ENCODE assay signal across 18 cellular contexts in the genomic region with DNA sequence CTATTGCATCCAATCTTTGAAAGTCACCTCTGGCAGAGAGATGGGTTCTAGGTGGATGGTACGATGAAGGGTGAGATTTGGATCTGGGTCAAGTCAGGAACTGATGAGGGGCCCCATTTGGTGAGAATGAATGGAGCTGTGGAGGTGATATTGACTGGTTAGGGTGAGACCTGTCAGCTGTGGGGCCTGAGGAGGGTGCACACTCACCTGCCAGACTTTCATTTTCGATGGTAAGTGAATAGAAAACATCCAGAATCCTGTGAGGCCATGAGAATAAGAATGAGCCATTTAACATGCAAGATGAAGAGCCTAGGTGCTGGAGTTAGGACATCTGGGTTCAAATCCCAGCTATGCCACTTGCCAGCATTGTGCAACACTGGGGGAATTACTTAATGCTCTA. TPM values are rescaled to one million over a fixed set of nuclear protein-coding genes. Genes with fewer than 3 reads are reported as not detected.
A peak's percentile ranks its signal among the peaks of the same experiment; 100 is the strongest.
DNase-seq lines count a peak whose midpoint lies in the region; ATAC-seq, FAIRE-seq and TF ChIP-seq lines count a peak whose summit lies in the region.
"Had no signal": no experiment of that assay in that cellular context is flagged by ENCODE, and none has a peak within 500 bp of the region (broad histone marks: within the 10 kb centered on the region; RNA-seq: fewer than 3 reads in every experiment).

No MANE protein-coding gene starts in this region.

- H3K36me3 Mint-ChIP-seq in stimulated activated effector memory CD8-positive, alpha-beta T cell treated with anti-CD3 and anti-CD28 coated beads, Interleukin-12 subunit alpha, Interleukin-12 subunit beta, amount 100 ng/mL, for 72 hours = no peaks in the 10 kb centered on the region

- TF ChIP-seq POLR2A in HepG2 (IDR thresholded peaks at IDR 0.05; ENCODE audit: insufficient read depth in 1 of 2, low read depth in 2 of 2, low read length in 2 of 2) (no peak), right lobe of liver (IDR thresholded peaks at IDR 0.05) (no peak)

- no peak overlapping the region for H3K9ac ChIP-seq in HepG2 (ENCODE audit: insufficient read depth, low read depth, low read length)
- H3K9ac ChIP-seq in OCI-LY3 (ENCODE audit: low read length) = no peak overlapping the region; the same call in 1 of the 2 replicates
- H3K9ac ChIP-seq: BLaER1 had no signal

- TF ChIP-seq RAD21 in HepG2 (CRISPR knock-in tag; IDR thresholded peaks at IDR 0.05) = no peak

- DNase-seq in activated CD4-positive, CD25-positive, alpha-beta regulatory T cell (lab: John Stamatoyannopoulos, UW) = no peak
- DNase-seq in HepG2 (ENCODE audit: low spot score) = no peak
- DNase-seq in right lobe of liver = no peak
- DNase-seq in stimulated activated effector memory CD8-positive, alpha-beta T cell treated with anti-CD3 and anti-CD28 coated beads, Interleukin-12 subunit alpha, Interleukin-12 subunit beta, amount 100 ng/mL, for 72 hours (ENCODE audit: low spot score in 2 of 2) = no peak
- DNase-seq in nucleus accumbens (lab: John Stamatoyannopoulos, UW) = no peak
- DNase-seq: 8988T, AML-193, Calu3, DMS 273 treated with DMSO at 0.1 percent for 48 hours had no signal

- H3K27ac Mint-ChIP-seq in stimulated activated effector memory CD8-positive, alpha-beta T cell treated with anti-CD3 and anti-CD28 coated beads, Interleukin-12 subunit alpha, Interleukin-12 subunit beta, amount 100 ng/mL, for 72 hours = peak overlapping the region; percentile 71

- CTCF ChIA-PET in HepG2 (lab: Yijun Ruan, JAX; ENCODE audit: low intra/inter-chr PET ratio, low total read pairs) = interaction anchor here (3.4 kb wide), 1 partner anchor 98 kb away, joined by 25 read pairs; no protein-coding TSS in a partner anchor

- H3K4me1 Mint-ChIP-seq in stimulated activated effector memory CD8-positive, alpha-beta T cell treated with anti-CD3 and anti-CD28 coated beads, Interleukin-12 subunit alpha, Interleukin-12 subunit beta, amount 100 ng/mL, for 72 hours = peaks cover 7% of the 10 kb centered on the region

- H3K27ac ChIP-seq in HepG2 (ENCODE audit: extremely low read length, insufficient read depth, low read length) (no peak overlapping the region), right lobe of liver (no peak overlapping the region), OCI-LY3 (ENCODE audit: low read length) (peak overlapping the region; percentile 43)
- H3K27ac ChIP-seq: BLaER1 had no signal

- ATAC-seq in activated CD4-positive, CD25-positive, alpha-beta regulatory T cell treated with anti-CD3 and anti-CD28 coated beads, Interleukin-2, amount 50 U/mL, for 24 hours = peak; percentile 46 to 53
- ATAC-seq in HepG2 (no peak), right lobe of liver (no peak), HG03039 (IDR thresholded peaks at IDR 0.05; ENCODE audit: unreplicated experiment) (no peak)
- ATAC-seq in stimulated activated effector memory CD8-positive, alpha-beta T cell treated with anti-CD3 and anti-CD28 coated beads, Interleukin-12 subunit alpha, Interleukin-12 subunit beta, amount 100 ng/mL, for 72 hours = no peak

- no peaks in the 10 kb centered on the region for H4K20me1 ChIP-seq in HepG2 (ENCODE audit: insufficient read depth, low read length)
- H4K20me1 ChIP-seq in OCI-LY3 (ENCODE audit: insufficient read depth, low read length) = no peaks in the 10 kb centered on the region
- H4K20me1 ChIP-seq: BLaER1 had no signal

- H3K4me3 Mint-ChIP-seq in stimulated activated effector memory CD8-positive, alpha-beta T cell treated with anti-CD3 and anti-CD28 coated beads, Interleukin-12 subunit alpha, Interleukin-12 subunit beta, amount 100 ng/mL, for 72 hours = no peak overlapping the region

- TF ChIP-seq CTCF in HepG2 (CRISPR knock-in tag; IDR thresholded peaks at IDR 0.05) = no peak
- TF ChIP-seq CTCF in right lobe of liver (IDR thresholded peaks at IDR 0.05) = no peak
- TF ChIP-seq CTCF in OCI-LY3 (IDR thresholded peaks at IDR 0.05; ENCODE audit: low read depth, low read length) = no peak

- H3K9me3 ChIP-seq in HepG2 (ENCODE audit: low read length) (peaks cover 13% of the 10 kb centered on the region), right lobe of liver (no peaks in the 10 kb centered on the region), OCI-LY3 (ENCODE audit: insufficient read depth, low read length) (peaks cover 4% of the 10 kb centered on the region; the same call in 1 of the 2 replicates)
- H3K9me3 ChIP-seq: HAP-1 had no signal

- no peaks in the 10 kb centered on the region for H3K9me3 Mint-ChIP-seq in stimulated activated effector memory CD8-positive, alpha-beta T cell treated with anti-CD3 and anti-CD28 coated beads, Interleukin-12 subunit alpha, Interleukin-12 subunit beta, amount 100 ng/mL, for 72 hours

- H3K4me2 ChIP-seq in HepG2 (ENCODE audit: low read depth, low read length) (no peak overlapping the region), OCI-LY3 (ENCODE audit: low read length) (peak overlapping the region; percentile 41)
- H3K4me2 ChIP-seq: BLaER1 had no signal

- POLR2A ChIA-PET in HepG2 (lab: Yijun Ruan, JAX) = no interaction called here

- TF ChIP-seq EP300 in HepG2 (IDR thresholded peaks at IDR 0.05; ENCODE audit: low read depth in 2 of 2, low read length in 2 of 2) (no peak), HepG2 (CRISPR knock-in tag; IDR thresholded peaks at IDR 0.05; ENCODE audit: borderline replicate concordance) (no peak)

- peaks cover 0 to 29% of the 10 kb centered on the region in 2 experiments; a peak in 3 of 5 replicates for H3K27me3 ChIP-seq in HepG2 (ENCODE audit: control insufficient read depth in 1 of 2, insufficient read depth in 2 of 2, low read length in 2 of 2)
- H3K27me3 ChIP-seq in right lobe of liver = no peaks in the 10 kb centered on the region
- no peaks in the 10 kb centered on the region for H3K27me3 ChIP-seq in OCI-LY3 (ENCODE audit: low read depth, low read length)
- H3K27me3 ChIP-seq: BLaER1 had no signal

- BruUV-seq in HepG2 (replicated peaks; lab: Mats Ljungman, UMichigan) = no TSS peak

- H2AFZ ChIP-seq in HepG2 (ENCODE audit: low read length) (no peak overlapping the region), OCI-LY3 (ENCODE audit: low read depth, low read length) (no peak overlapping the region; the same call in 1 of the 2 replicates)

- in situ Hi-C loops in HepG2 (cut with HindIII; ENCODE audit: extremely low pct_ligation_motif_present, low pct_unique_long_range_greater_than_20kb) = no loop called here

- H3K36me3 ChIP-seq in HepG2 (replicated peaks in 1 of 2; ENCODE audit: control insufficient read depth in 1 of 2, insufficient read depth in 2 of 2, low read length in 2 of 2) = no peaks in the 10 kb centered on the region
- no peaks in the 10 kb centered on the region for H3K36me3 ChIP-seq in right lobe of liver
- H3K36me3 ChIP-seq in OCI-LY3 (replicated peaks; ENCODE audit: low read depth, low read length) = no peaks in the 10 kb centered on the region
- H3K36me3 ChIP-seq: BLaER1, HAP-1 had no signal

- peaks cover 34% of the 10 kb centered on the region for H3K4me1 ChIP-seq in HepG2 (ENCODE audit: insufficient read depth, low read length)
- no peaks in the 10 kb centered on the region for H3K4me1 ChIP-seq in right lobe of liver
- H3K4me1 ChIP-seq in OCI-LY3 (ENCODE audit: low read length) = peaks cover 27% of the 10 kb centered on the region
- H3K4me1 ChIP-seq: HAP-1 had no signal

- H3K4me3 ChIP-seq in HepG2 (replicated peaks in 1 of 3; ENCODE audit: insufficient read depth in 1 of 3, low read depth in 2 of 3, low read length in 3 of 3) (no peak overlapping the region), right lobe of liver (no peak overlapping the region), OCI-LY3 (ENCODE audit: low read length) (no peak overlapping the region; the same call in 1 of the 2 replicates)
- H3K4me3 ChIP-seq: BLaER1, HAP-1 had no signal

- WGBS in HepG2 (ENCODE audit: low lambda C conversion rate) = 12% methylated on average over 2 of the region's 2 CpGs
- 64% methylated on average over 2 of the region's 2 CpGs for WGBS in right lobe of liver (ENCODE audit: insufficient coverage, low coverage, low lambda C conversion rate, missing lambda C conversion rate)

- H3K79me2 ChIP-seq in HepG2 (ENCODE audit: insufficient read depth, low read length) = no peaks in the 10 kb centered on the region
- no peaks in the 10 kb centered on the region for H3K79me2 ChIP-seq in OCI-LY3 (ENCODE audit: low read length)

- no peak for FAIRE-seq in HepG2 (lab: Jason Lieb, UNC)
- FAIRE-seq: GM19239, H1, HTR-8/SVneo had no signal

- intact Hi-C loops in HepG2 (cut with micrococcal nuclease; ENCODE audit: unreplicated experiment) (no loop called here), right lobe of liver (cut with DNase I) (no loop called here)

RNA-seq across cellular contexts. Expression of gene SUN5, which starts 6.8 kb away (rescaled TPM):
- total RNA-seq in HepG2 (2016; rRNA removed; fragmentation: Illumina TruSeq; extraction: Trizol) (not detected in 2 replicates), right lobe of liver (not detected)
- total RNA-seq in HepG2 (2016; cell fraction: cytosol; rRNA removed; fragmentation: Illumina TruSeq; extraction: Trizol; ENCODE audit: low read depth) = not detected in 2 replicates
- total RNA-seq in HepG2 (2016; cell fraction: insoluble cytoplasmic fraction; rRNA removed; fragmentation: Illumina TruSeq; extraction: Trizol) = not detected in 2 replicates
- not detected in 2 replicates for total RNA-seq in HepG2 (2016; cell fraction: membrane; rRNA removed; fragmentation: Illumina TruSeq; extraction: Trizol)
- total RNA-seq in HepG2 (2016; cell fraction: nucleus; rRNA removed; fragmentation: Illumina TruSeq; extraction: Trizol) = not detected in 2 replicates
- polyA plus RNA-seq in HepG2 (2011; rRNA removed) = not detected in 2 replicates
- not detected in 2 replicates for polyA plus RNA-seq in HepG2 (2011; cell fraction: cytosol; rRNA removed)
- not detected in 2 replicates for polyA plus RNA-seq in HepG2 (2011; cell fraction: nucleus; rRNA removed)
- not detected in 2 replicates for polyA plus RNA-seq in HepG2 (2012)
- not detected in 2 replicates for polyA plus RNA-seq in HepG2 (2016; cell fraction: cytosol; fragmentation: Illumina TruSeq; extraction: Trizol; ENCODE audit: low read depth)
- polyA plus RNA-seq in HepG2 (2016; cell fraction: insoluble cytoplasmic fraction; fragmentation: Illumina TruSeq; extraction: Trizol; ENCODE audit: low read depth) = not detected in 2 replicates
- not detected in 2 replicates for polyA plus RNA-seq in HepG2 (2016; cell fraction: membrane; fragmentation: Illumina TruSeq; extraction: Trizol; ENCODE audit: low read depth)
- not detected in 2 replicates for polyA plus RNA-seq in HepG2 (2016; cell fraction: nucleus; fragmentation: Illumina TruSeq; extraction: Trizol; ENCODE audit: insufficient read depth, low read depth)
- polyA minus RNA-seq in HepG2 (2011; rRNA and poly(A)+ RNA removed; ENCODE audit: low replicate concordance) = not detected in 2 replicates
- polyA minus RNA-seq in HepG2 (2011; cell fraction: cytosol; rRNA and poly(A)+ RNA removed) = not detected in 2 replicates
- polyA minus RNA-seq in HepG2 (2011; cell fraction: nucleus; rRNA and poly(A)+ RNA removed) = not detected in 2 replicates
- total RNA-seq: Calu3, Daoy, H1 had no signal
- polyA plus RNA-seq: H1 had no signal

RNA-seq across cellular contexts. Expression of gene BPIFB2, which starts 10.1 kb away (rescaled TPM):
- total RNA-seq in HepG2 (2016; rRNA removed; fragmentation: Illumina TruSeq; extraction: Trizol) (27.4 and 54.5 TPM in 2 replicates), right lobe of liver (under 1 TPM in 1 of 6 experiments, not detected in 5; 0.12 TPM)
- total RNA-seq in HepG2 (2016; cell fraction: cytosol; rRNA removed; fragmentation: Illumina TruSeq; extraction: Trizol; ENCODE audit: low read depth) = 7.1 and 9.6 TPM in 2 replicates
- total RNA-seq in HepG2 (2016; cell fraction: insoluble cytoplasmic fraction; rRNA removed; fragmentation: Illumina TruSeq; extraction: Trizol) = 23.9 and 58.5 TPM in 2 replicates
- total RNA-seq in HepG2 (2016; cell fraction: membrane; rRNA removed; fragmentation: Illumina TruSeq; extraction: Trizol) = 14.4 and 19.0 TPM in 2 replicates
- total RNA-seq in HepG2 (2016; cell fraction: nucleus; rRNA removed; fragmentation: Illumina TruSeq; extraction: Trizol) = 67.6 and 73.6 TPM in 2 replicates
- 902 and 1,439 TPM in 2 replicates for polyA plus RNA-seq in HepG2 (2011; rRNA removed)
- 445 and 477 TPM in 2 replicates for polyA plus RNA-seq in HepG2 (2011; cell fraction: cytosol; rRNA removed)
- polyA plus RNA-seq in HepG2 (2011; cell fraction: nucleus; rRNA removed) = 3,378 and 3,757 TPM in 2 replicates
- 748 and 877 TPM in 2 replicates for polyA plus RNA-seq in HepG2 (2012)
- polyA plus RNA-seq in HepG2 (2016; cell fraction: cytosol; fragmentation: Illumina TruSeq; extraction: Trizol; ENCODE audit: low read depth) = 16.7 and 20.1 TPM in 2 replicates
- 40.9 and 50.4 TPM in 2 replicates for polyA plus RNA-seq in HepG2 (2016; cell fraction: insoluble cytoplasmic fraction; fragmentation: Illumina TruSeq; extraction: Trizol; ENCODE audit: low read depth)
- polyA plus RNA-seq in HepG2 (2016; cell fraction: membrane; fragmentation: Illumina TruSeq; extraction: Trizol; ENCODE audit: low read depth) = 25.2 and 26.1 TPM in 2 replicates
- polyA plus RNA-seq in HepG2 (2016; cell fraction: nucleus; fragmentation: Illumina TruSeq; extraction: Trizol; ENCODE audit: insufficient read depth, low read depth) = 205 and 206 TPM in 2 replicates
- polyA minus RNA-seq in HepG2 (2011; rRNA and poly(A)+ RNA removed; ENCODE audit: low replicate concordance) = 0.19 and 1,018 TPM in 2 replicates
- polyA minus RNA-seq in HepG2 (2011; cell fraction: cytosol; rRNA and poly(A)+ RNA removed) = 235 and 377 TPM in 2 replicates
- 642 and 673 TPM in 2 replicates for polyA minus RNA-seq in HepG2 (2011; cell fraction: nucleus; rRNA and poly(A)+ RNA removed)
- total RNA-seq: Calu3, Daoy, H1 had no signal
- polyA plus RNA-seq: H1 had no signal

RNA-seq across cellular contexts. Expression of gene BPIFB6, which starts 34.0 kb away (rescaled TPM):
- total RNA-seq in HepG2 (2016; rRNA removed; fragmentation: Illumina TruSeq; extraction: Trizol) (0.13 TPM in 1 of 2 replicates, not detected in the other), right lobe of liver (not detected)
- not detected in 2 replicates for total RNA-seq in HepG2 (2016; cell fraction: cytosol; rRNA removed; fragmentation: Illumina TruSeq; extraction: Trizol; ENCODE audit: low read depth)
- not detected in 2 replicates for total RNA-seq in HepG2 (2016; cell fraction: insoluble cytoplasmic fraction; rRNA removed; fragmentation: Illumina TruSeq; extraction: Trizol)
- total RNA-seq in HepG2 (2016; cell fraction: membrane; rRNA removed; fragmentation: Illumina TruSeq; extraction: Trizol) = not detected in 2 replicates
- total RNA-seq in HepG2 (2016; cell fraction: nucleus; rRNA removed; fragmentation: Illumina TruSeq; extraction: Trizol) = 0.28 TPM in 1 of 2 replicates, not detected in the other
- 1.7 and 3.1 TPM in 2 replicates for polyA plus RNA-seq in HepG2 (2011; rRNA removed)
- polyA plus RNA-seq in HepG2 (2011; cell fraction: cytosol; rRNA removed) = 0.36 and 0.92 TPM in 2 replicates
- 16.0 and 30.7 TPM in 2 replicates for polyA plus RNA-seq in HepG2 (2011; cell fraction: nucleus; rRNA removed)
- polyA plus RNA-seq in HepG2 (2012) = 1.9 and 4.7 TPM in 2 replicates
- not detected in 2 replicates for polyA plus RNA-seq in HepG2 (2016; cell fraction: cytosol; fragmentation: Illumina TruSeq; extraction: Trizol; ENCODE audit: low read depth)
- not detected in 2 replicates for polyA plus RNA-seq in HepG2 (2016; cell fraction: insoluble cytoplasmic fraction; fragmentation: Illumina TruSeq; extraction: Trizol; ENCODE audit: low read depth)
- polyA plus RNA-seq in HepG2 (2016; cell fraction: membrane; fragmentation: Illumina TruSeq; extraction: Trizol; ENCODE audit: low read depth) = not detected in 2 replicates
- 0.32 TPM in 1 of 2 replicates, not detected in the other for polyA plus RNA-seq in HepG2 (2016; cell fraction: nucleus; fragmentation: Illumina TruSeq; extraction: Trizol; ENCODE audit: insufficient read depth, low read depth)
- polyA minus RNA-seq in HepG2 (2011; rRNA and poly(A)+ RNA removed; ENCODE audit: low replicate concordance) = 2.3 TPM in 1 of 2 replicates, not detected in the other
- polyA minus RNA-seq in HepG2 (2011; cell fraction: cytosol; rRNA and poly(A)+ RNA removed) = not detected in 2 replicates
- 2.2 and 2.5 TPM in 2 replicates for polyA minus RNA-seq in HepG2 (2011; cell fraction: nucleus; rRNA and poly(A)+ RNA removed)
- total RNA-seq: Calu3, Daoy, H1 had no signal
- polyA plus RNA-seq: H1 had no signal

RNA-seq across cellular contexts. Expression of gene BPIFB3, which starts 56.3 kb away (rescaled TPM):
- total RNA-seq in HepG2 (2016; rRNA removed; fragmentation: Illumina TruSeq; extraction: Trizol) (not detected in 2 replicates), right lobe of liver (not detected)
- not detected in 2 replicates for total RNA-seq in HepG2 (2016; cell fraction: cytosol; rRNA removed; fragmentation: Illumina TruSeq; extraction: Trizol; ENCODE audit: low read depth)
- not detected in 2 replicates for total RNA-seq in HepG2 (2016; cell fraction: insoluble cytoplasmic fraction; rRNA removed; fragmentation: Illumina TruSeq; extraction: Trizol)
- total RNA-seq in HepG2 (2016; cell fraction: membrane; rRNA removed; fragmentation: Illumina TruSeq; extraction: Trizol) = not detected in 2 replicates
- not detected in 2 replicates for total RNA-seq in HepG2 (2016; cell fraction: nucleus; rRNA removed; fragmentation: Illumina TruSeq; extraction: Trizol)
- 0.09 TPM in 1 of 2 replicates, not detected in the other for polyA plus RNA-seq in HepG2 (2011; rRNA removed)
- not detected in 2 replicates for polyA plus RNA-seq in HepG2 (2011; cell fraction: cytosol; rRNA removed)
- polyA plus RNA-seq in HepG2 (2011; cell fraction: nucleus; rRNA removed) = 0.21 TPM in 1 of 2 replicates, not detected in the other
- not detected in 2 replicates for polyA plus RNA-seq in HepG2 (2012)
- polyA plus RNA-seq in HepG2 (2016; cell fraction: cytosol; fragmentation: Illumina TruSeq; extraction: Trizol; ENCODE audit: low read depth) = not detected in 2 replicates
- polyA plus RNA-seq in HepG2 (2016; cell fraction: insoluble cytoplasmic fraction; fragmentation: Illumina TruSeq; extraction: Trizol; ENCODE audit: low read depth) = not detected in 2 replicates
- not detected in 2 replicates for polyA plus RNA-seq in HepG2 (2016; cell fraction: membrane; fragmentation: Illumina TruSeq; extraction: Trizol; ENCODE audit: low read depth)
- polyA plus RNA-seq in HepG2 (2016; cell fraction: nucleus; fragmentation: Illumina TruSeq; extraction: Trizol; ENCODE audit: insufficient read depth, low read depth) = not detected in 2 replicates
- not detected in 2 replicates for polyA minus RNA-seq in HepG2 (2011; rRNA and poly(A)+ RNA removed; ENCODE audit: low replicate concordance)
- not detected in 2 replicates for polyA minus RNA-seq in HepG2 (2011; cell fraction: cytosol; rRNA and poly(A)+ RNA removed)
- not detected in 2 replicates for polyA minus RNA-seq in HepG2 (2011; cell fraction: nucleus; rRNA and poly(A)+ RNA removed)
- total RNA-seq: Calu3, Daoy, H1 had no signal
- polyA plus RNA-seq: H1 had no signal

Comparison
In these comparisons a context has a peak if more than half of its experiments do, and no peak if none do; other contexts are left out.
1. RNA of gene BPIFB2, which starts 10.1 kb away (total RNA-seq): 7.1 to 73.6 TPM in HepG2; 0.12 TPM in right lobe of liver; every median in the first group is over 4 times any median in the second.
2. ATAC-seq: peak in activated CD4-positive, CD25-positive, alpha-beta regulatory T cell treated with anti-CD3 and anti-CD28 coated beads, Interleukin-2, amount 50 U/mL, for 24 hours (2 of 2); none in HepG2 (single experiment), right lobe of liver (0 of 4), stimulated activated effector memory CD8-positive, alpha-beta T cell treated with anti-CD3 and anti-CD28 coated beads, Interleukin-12 subunit alpha, Interleukin-12 subunit beta, amount 100 ng/mL, for 72 hours (single experiment) and HG03039 (single experiment).